9 cellular contexts compared by ENCODE assay signal in the genomic region with DNA sequence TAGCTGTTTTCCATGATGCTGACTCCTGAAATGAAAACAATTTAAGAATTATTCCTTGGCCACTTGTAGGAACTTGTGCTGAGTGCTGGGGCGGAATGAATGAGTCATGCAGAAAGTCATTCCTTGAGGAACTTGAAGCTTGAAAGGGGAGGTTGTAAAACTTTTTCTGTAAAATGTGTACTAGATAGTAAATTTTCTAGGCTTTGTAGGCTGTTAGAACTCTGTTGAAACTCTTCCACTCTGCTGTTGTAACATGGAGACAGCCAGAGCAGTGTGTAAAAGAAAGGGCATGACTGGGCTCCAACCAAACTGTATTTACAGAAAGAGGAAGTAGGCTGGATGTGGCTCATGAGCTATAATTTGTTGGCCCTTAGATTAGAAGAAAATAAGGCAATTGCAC. TPM values are rescaled to one million over a fixed set of nuclear protein-coding genes. Genes with fewer than 3 reads are reported as not detected.
DNase-seq lines count a peak whose midpoint lies in the region; ATAC-seq and TF ChIP-seq lines count a peak whose summit lies in the region.
"Had no signal": no experiment of that assay in that cellular context is flagged by ENCODE, and none has a peak within 500 bp of the region (broad histone marks: within the 10 kb centered on the region; RNA-seq: fewer than 3 reads in every experiment).

No MANE protein-coding gene starts in this region.

- ATAC-seq in GM21528 (IDR thresholded peaks at IDR 0.05; ENCODE audit: low FRiP score, unreplicated experiment) (peak; percentile 50), natural killer cell (no peak)
- no peak for ATAC-seq in CD4-positive, alpha-beta T cell (ENCODE audit: poor library complexity)

- 9 to 30% (median 15%) methylated on average over 1 of the region's 1 CpG for WGBS in ovary, 3 donors

- H3K27ac Mint-ChIP-seq in CD4-positive, alpha-beta T cell: no peak overlapping the region
- H3K27ac Mint-ChIP-seq in natural killer cell: no peak overlapping the region
- H3K27ac Mint-ChIP-seq: CD4-positive, CD25-positive, alpha-beta regulatory T cell had no signal

- H3K36me3 ChIP-seq in A673 (ENCODE audit: insufficient read depth, low read length, poor library complexity, severe bottlenecking): no peaks in the 10 kb centered on the region
- no peaks in the 10 kb centered on the region for H3K36me3 ChIP-seq in ovary

- H3K9me3 ChIP-seq in A673 (ENCODE audit: low read depth, low read length, poor library complexity, severe bottlenecking) (no peaks in the 10 kb centered on the region), ovary (no peaks in the 10 kb centered on the region)
- H3K9me3 ChIP-seq in CD4-positive, alpha-beta T cell (ENCODE audit: control insufficient read depth, low read length): no peaks in the 10 kb centered on the region

- peaks cover 2% of the 10 kb centered on the region for H3K9me3 Mint-ChIP-seq in CD4-positive, alpha-beta T cell
- H3K9me3 Mint-ChIP-seq in natural killer cell: peaks cover 0 to 2% of the 10 kb centered on the region in 2 donors

- CTCF ChIA-PET in A673 (lab: Charles Lee): no interaction called here
- CTCF ChIA-PET in CD4-positive, alpha-beta T cell (lab: Charles Lee): no interaction called here

- intact Hi-C loops in A673 (cut with micrococcal nuclease; ENCODE audit: unreplicated experiment): loop anchor here (5.0 kb wide), 1 partner anchor 72 kb away; no protein-coding TSS in a partner anchor
- intact Hi-C loops in ovary (cut with DNase I): loop anchor here in 2 of 4 donors (5.0 to 10.0 kb wide), 2 partner anchors 114 to 132 kb away; no protein-coding TSS in a partner anchor
- intact Hi-C loops in CD4-positive, alpha-beta T cell (cut with DNase I, micrococcal nuclease): loop anchor here in 1 of 2 experiments (10.0 kb wide), 1 partner anchor 126 kb away; no protein-coding TSS in a partner anchor
- intact Hi-C loops in natural killer cell (cut with micrococcal nuclease): no loop called here

- no peaks in the 10 kb centered on the region for H3K36me3 Mint-ChIP-seq in CD4-positive, alpha-beta T cell (ENCODE audit: low read depth)
- H3K36me3 Mint-ChIP-seq in natural killer cell: no peaks in the 10 kb centered on the region
- H3K36me3 Mint-ChIP-seq: CD4-positive, CD25-positive, alpha-beta regulatory T cell had no signal

- H3K4me1 ChIP-seq in A673 (ENCODE audit: insufficient read depth, low read length, poor library complexity, severe bottlenecking) (peaks cover 22% of the 10 kb centered on the region), ovary (ENCODE audit: insufficient read depth) (peaks cover 6% of the 10 kb centered on the region)

- no peak overlapping the region for H3K4me3 Mint-ChIP-seq in CD4-positive, alpha-beta T cell
- no peak overlapping the region for H3K4me3 Mint-ChIP-seq in natural killer cell
- H3K4me3 Mint-ChIP-seq: CD4-positive, CD25-positive, alpha-beta regulatory T cell had no signal

- TF ChIP-seq EP300 in ovary (IDR thresholded peaks at IDR 0.05): no peak

- BruUV-seq in A673 (replicated peaks; lab: Mats Ljungman, UMichigan): no TSS peak

- H3K4me1 Mint-ChIP-seq in CD4-positive, alpha-beta T cell (ENCODE audit: low read depth): no peaks in the 10 kb centered on the region
- H3K4me1 Mint-ChIP-seq in natural killer cell: no peaks in the 10 kb centered on the region
- H3K4me1 Mint-ChIP-seq: CD4-positive, CD25-positive, alpha-beta regulatory T cell had no signal

- H3K27ac ChIP-seq in A673 (ENCODE audit: low read depth, low read length, poor library complexity, severe bottlenecking): peak overlapping the region; percentile 77
- H3K27ac ChIP-seq in ovary: peak overlapping the region in 1 of 2 donors; percentile 65
- no peak overlapping the region for H3K27ac ChIP-seq in CD4-positive, alpha-beta T cell (ENCODE audit: low read depth, low read length)

- TF ChIP-seq CTCF in A673 (conservative IDR thresholded peaks at IDR 0.05; ENCODE audit: low read depth, low read length) (no peak), ovary (IDR thresholded peaks at IDR 0.05) (no peak), natural killer cell (IDR thresholded peaks at IDR 0.05) (no peak)
- TF ChIP-seq CTCF in CD4-positive, alpha-beta T cell (IDR thresholded peaks at IDR 0.05): no peak

- POLR2A ChIA-PET in A673 (lab: Charles Lee; ENCODE audit: low non-redundant PET): interaction anchor here (0.5 kb wide), 1 partner anchor 136 kb away, joined by 4 read pairs; no protein-coding TSS in a partner anchor
- POLR2A ChIA-PET in CD4-positive, alpha-beta T cell (lab: Charles Lee): no interaction called here

- DNase-seq in A673 (ENCODE audit: low spot score): peak; percentile 74
- peak; percentile 76 for DNase-seq in RPMI7951 (ENCODE audit: low read depth)
- DNase-seq in fibroblast of gingiva (ENCODE audit: low read depth): peak; percentile 95
- DNase-seq in ovary: peak in 4 of 5 donors; percentile 20 to 70 (median 48)
- no peak for DNase-seq in CD4-positive, alpha-beta T cell
- DNase-seq in natural killer cell: no peak
- no peak for DNase-seq in cortex of kidney (lab: John Stamatoyannopoulos, UW)
- DNase-seq: CD4-positive, CD25-positive, alpha-beta regulatory T cell had no signal

- H3K4me3 ChIP-seq in A673 (ENCODE audit: low read depth, low read length, poor library complexity, severe bottlenecking) (no peak overlapping the region), ovary (no peak overlapping the region)

- H3K27me3 ChIP-seq in A673 (replicated peaks; ENCODE audit: insufficient read depth, low read depth, low read length, poor library complexity): no peaks in the 10 kb centered on the region
- no peaks in the 10 kb centered on the region for H3K27me3 ChIP-seq in ovary
- H3K27me3 ChIP-seq in CD4-positive, alpha-beta T cell (ENCODE audit: control insufficient read depth, insufficient read depth, low read length): no peaks in the 10 kb centered on the region

- H3K27me3 Mint-ChIP-seq in CD4-positive, alpha-beta T cell: no peaks in the 10 kb centered on the region
- peaks cover 3 to 17% of the 10 kb centered on the region in 2 donors for H3K27me3 Mint-ChIP-seq in natural killer cell (ENCODE audit: low read depth in 2 of 2)

- no peak for TF ChIP-seq POLR2A in ovary (IDR thresholded peaks at IDR 0.05)

RNA-seq across cellular contexts. Expression of a gene that starts 46.1 kb away (rescaled TPM):
- 0.90 TPM in 2 replicates for total RNA-seq in A673 (2021)
- not detected in 2 replicates for total RNA-seq in RPMI7951 (2014; rRNA removed; shearing (Covaris generic))
- total RNA-seq in ovary: 100 to 1,000 TPM in 4 of 7 donors, 10 to 100 TPM in 3; 84.4 to 218 (median 110) TPM
- polyA plus RNA-seq in ovary: 10 to 100 TPM; 69.2 to 78.0 TPM
- total RNA-seq in CD4-positive, alpha-beta T cell: not detected
- not detected for total RNA-seq in natural killer cell
- total RNA-seq: CD4-positive, CD25-positive, alpha-beta regulatory T cell had no signal
- polyA plus RNA-seq: CD4-positive, CD25-positive, alpha-beta regulatory T cell had no signal

Comparison
In these comparisons a context has a peak if more than half of its experiments do, and no peak if none do; other contexts are left out.
1. DNase-seq: peak in A673 (single experiment), RPMI7951 (single experiment), fibroblast of gingiva (single experiment) and ovary (4 of 5); none in CD4-positive, alpha-beta T cell (0 of 10), natural killer cell (single experiment) and cortex of kidney (single experiment).
2. RNA of a gene that starts 46.1 kb away (total RNA-seq): 84.4 to 218 TPM in ovary; 0.90 TPM in A673, not detected in RPMI7951, not detected in CD4-positive, alpha-beta T cell and not detected in natural killer cell; every median in the first group is over 10 times any median in the second.